In the genomic region with DNA sequence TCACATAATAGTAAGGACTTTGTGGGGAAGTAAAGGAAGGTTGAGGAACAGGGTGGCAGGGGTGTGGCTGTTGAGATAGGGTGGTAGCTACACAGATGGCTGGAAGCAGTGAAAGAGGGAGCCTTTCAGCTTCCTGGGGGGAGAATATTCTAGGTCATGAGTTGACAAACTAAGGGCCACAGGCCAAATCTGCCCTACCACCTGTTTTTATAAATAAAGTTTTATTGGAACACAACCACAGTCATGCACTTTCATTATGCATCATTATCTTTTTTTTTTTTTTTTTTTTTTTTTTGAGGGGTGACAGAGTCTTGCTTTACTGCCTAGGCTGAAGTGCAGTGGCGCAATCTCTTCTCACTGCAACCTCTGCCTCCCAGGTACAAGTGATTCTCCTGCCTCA, we compare ENCODE assay signal across 40 cellular contexts.
"Had no signal": no experiment of that assay in that cellular context is flagged by ENCODE, and none has a peak within 500 bp of the region (broad histone marks: within the 10 kb centered on the region; RNA-seq: fewer than 3 reads in every experiment).

No MANE protein-coding gene starts in this region.

- H3K4me3 ChIP-seq: adrenal gland, ascending aorta, body of pancreas, breast epithelium, cardiac muscle cell had no signal

- H3K27me3 ChIP-seq: adrenal gland, ascending aorta, body of pancreas, brain microvascular endothelial cell, breast epithelium, cardiac muscle cell had no signal

- H3K9me3 ChIP-seq: adrenal gland, ascending aorta, body of pancreas had no signal

- H3K9me3 Mint-ChIP-seq: activated naive CD4-positive, alpha-beta T cell treated with anti-CD3 and anti-CD28 coated beads, Interleukin-2, amount 50 U/mL, for 24 hours; activated naive CD8-positive, alpha-beta T cell treated with anti-CD3 and anti-CD28 coated beads for 36 hours; activated naive CD8-positive, alpha-beta T cell treated with anti-CD3 and anti-CD28 coated beads, Interleukin-2, amount 50 U/mL, for 24 hours; activated T-cell treated with anti-CD3 and anti-CD28 coated beads, Interleukin-2, amount 50 U/mL, for 24 hours; activated T-cell treated with anti-CD3 and anti-CD28 coated beads, Interleukin-2, amount 50 U/mL, for 4 hours; activated T-cell treated with anti-CD3 and anti-CD28 coated beads, Interleukin-2, amount 50 U/mL, for 72 hours; activated T-helper 1 cell treated with anti-CD3 and anti-CD28 coated beads, Interleukin-12 subunit alpha, Interleukin-12 subunit beta, Interleukin-2, Interleukin-4 antibody, amounts not matched to agents 30 ng/mL and 10 ng/mL and 1 ng/mL, durations not matched to agents 14 hours and 24 hours and 36 hours; activated T-helper 17 cell treated with anti-CD3 and anti-CD28 coated beads, Interleukin-2, amount 50 U/mL, for 72 hours; central memory CD8-positive, alpha-beta T cell had no signal

- H3K36me3 Mint-ChIP-seq: activated naive CD4-positive, alpha-beta T cell treated with anti-CD3 and anti-CD28 coated beads, Interleukin-2, amount 10 ng/mL, durations not matched to agents 7 days and 5 days; activated naive CD4-positive, alpha-beta T cell treated with anti-CD3 and anti-CD28 coated beads, Interleukin-2, amount 50 U/mL, for 24 hours; activated naive CD4-positive, alpha-beta T cell treated with anti-CD3 and anti-CD28 coated beads, Interleukin-2, amount 50 U/mL, for 72 hours; activated naive CD8-positive, alpha-beta T cell; activated naive CD8-positive, alpha-beta T cell treated with anti-CD3 and anti-CD28 coated beads for 36 hours; activated naive CD8-positive, alpha-beta T cell treated with anti-CD3 and anti-CD28 coated beads, Interleukin-2, amount 10 ng/mL, durations not matched to agents 7 days and 5 days; brain had no signal

- DNase-seq: activated effector memory CD4-positive, alpha-beta T cell treated with anti-CD3 and anti-CD28 coated beads, Interleukin-2, amount 50 U/mL, for 16 hours; activated effector memory CD4-positive, alpha-beta T cell treated with Interleukin-2 at 50 U/mL for 16 hours; activated gamma-delta T cell; activated gamma-delta T cell treated with Interleukin-2 at 50 U/mL for 16 hours; activated naive CD4-positive, alpha-beta T cell; activated naive CD4-positive, alpha-beta T cell treated with anti-CD3 and anti-CD28 coated beads for 36 hours; activated naive CD4-positive, alpha-beta T cell treated with anti-CD3 and anti-CD28 coated beads, Interleukin-2, amount 10 ng/mL, durations not matched to agents 7 days and 5 days; activated naive CD4-positive, alpha-beta T cell treated with anti-CD3 and anti-CD28 coated beads, Interleukin-2, amount 50 U/mL, for 16 hours; activated naive CD4-positive, alpha-beta T cell treated with Interleukin-2 at 50 U/mL for 16 hours; activated naive CD8-positive, alpha-beta T cell treated with anti-CD3 and anti-CD28 coated beads for 36 hours; activated naive CD8-positive, alpha-beta T cell treated with anti-CD3 and anti-CD28 coated beads, Interleukin-2, amount 10 ng/mL, durations not matched to agents 7 days and 5 days; activated naive CD8-positive, alpha-beta T cell treated with anti-CD3 and anti-CD28 coated beads, Interleukin-2, amount 50 U/mL, for 24 hours; activated T-cell treated with anti-CD3 and anti-CD28 coated beads, Interleukin-2, amount 50 U/mL, for 1 hour; activated T-cell treated with anti-CD3 and anti-CD28 coated beads, Interleukin-2, amount 50 U/mL, for 24 hours; activated T-cell treated with anti-CD3 and anti-CD28 coated beads, Interleukin-2, amount 50 U/mL, for 4 hours; activated T-cell treated with anti-CD3 and anti-CD28 coated beads, Interleukin-2, amount 50 U/mL, for 48 hours; activated T-cell treated with anti-CD3 and anti-CD28 coated beads, Interleukin-2, amount 50 U/mL, for 72 hours; adrenal gland; amniotic stem cell; amygdala; anterior cingulate cortex; aorta; body of pancreas; brain microvascular endothelial cell; caudate nucleus; central memory CD4-positive, alpha-beta T cell; cerebellar nuclear complex had no signal

- H3K4me3 Mint-ChIP-seq: activated naive CD4-positive, alpha-beta T cell treated with anti-CD3 and anti-CD28 coated beads for 36 hours; activated naive CD4-positive, alpha-beta T cell treated with anti-CD3 and anti-CD28 coated beads, Interleukin-2, amount 10 ng/mL, durations not matched to agents 7 days and 5 days; activated naive CD4-positive, alpha-beta T cell treated with anti-CD3 and anti-CD28 coated beads, Interleukin-2, amount 50 U/mL, for 24 hours; activated naive CD8-positive, alpha-beta T cell; activated naive CD8-positive, alpha-beta T cell treated with anti-CD3 and anti-CD28 coated beads for 36 hours; activated naive CD8-positive, alpha-beta T cell treated with anti-CD3 and anti-CD28 coated beads, Interleukin-2, amount 10 ng/mL, durations not matched to agents 7 days and 5 days; activated naive CD8-positive, alpha-beta T cell treated with anti-CD3 and anti-CD28 coated beads, Interleukin-2, amount 50 U/mL, for 24 hours; activated T-cell treated with anti-CD3 and anti-CD28 coated beads, Interleukin-2, amount 50 U/mL, for 24 hours; activated T-cell treated with anti-CD3 and anti-CD28 coated beads, Interleukin-2, amount 50 U/mL, for 4 hours; activated T-cell treated with anti-CD3 and anti-CD28 coated beads, Interleukin-2, amount 50 U/mL, for 72 hours; activated T-helper 1 cell treated with anti-CD3 and anti-CD28 coated beads, Interleukin-12 subunit alpha, Interleukin-12 subunit beta, Interleukin-2, Interleukin-4 antibody, amounts not matched to agents 30 ng/mL and 10 ng/mL and 1 ng/mL, durations not matched to agents 14 hours and 24 hours and 36 hours; activated T-helper 17 cell treated with anti-CD3 and anti-CD28 coated beads, Interleukin-2, amount 50 U/mL, for 72 hours; brain; central memory CD8-positive, alpha-beta T cell had no signal

- FAIRE-seq: astrocyte, bronchial epithelial cell had no signal

- H3K4me1 Mint-ChIP-seq: activated naive CD4-positive, alpha-beta T cell treated with anti-CD3 and anti-CD28 coated beads, Interleukin-2, amount 10 ng/mL, durations not matched to agents 7 days and 5 days; activated naive CD4-positive, alpha-beta T cell treated with anti-CD3 and anti-CD28 coated beads, Interleukin-2, amount 50 U/mL, for 24 hours; activated naive CD8-positive, alpha-beta T cell treated with anti-CD3 and anti-CD28 coated beads for 36 hours; activated naive CD8-positive, alpha-beta T cell treated with anti-CD3 and anti-CD28 coated beads, Interleukin-2, amount 10 ng/mL, durations not matched to agents 7 days and 5 days; activated naive CD8-positive, alpha-beta T cell treated with anti-CD3 and anti-CD28 coated beads, Interleukin-2, amount 50 U/mL, for 24 hours; activated T-helper 17 cell treated with anti-CD3 and anti-CD28 coated beads, Interleukin-2, amount 50 U/mL, for 72 hours; brain; central memory CD8-positive, alpha-beta T cell had no signal

- ATAC-seq: activated naive CD4-positive, alpha-beta T cell treated with anti-CD3 and anti-CD28 coated beads, Interleukin-2, amount 50 U/mL, for 72 hours; activated naive CD8-positive, alpha-beta T cell treated with anti-CD3 and anti-CD28 coated beads, Interleukin-2, amount 50 U/mL, for 24 hours; activated T-cell treated with anti-CD3 and anti-CD28 coated beads, Interleukin-2, amount 50 U/mL, for 4 hours; activated T-cell treated with anti-CD3 and anti-CD28 coated beads, Interleukin-2, amount 50 U/mL, for 72 hours; activated T-helper 17 cell treated with anti-CD3 and anti-CD28 coated beads, Interleukin-2, amount 50 U/mL, for 72 hours; body of pancreas had no signal

- H3K27ac Mint-ChIP-seq: activated naive CD4-positive, alpha-beta T cell treated with anti-CD3 and anti-CD28 coated beads for 36 hours; activated naive CD4-positive, alpha-beta T cell treated with anti-CD3 and anti-CD28 coated beads, Interleukin-2, amount 10 ng/mL, durations not matched to agents 7 days and 5 days; activated naive CD4-positive, alpha-beta T cell treated with anti-CD3 and anti-CD28 coated beads, Interleukin-2, amount 50 U/mL, for 24 hours; activated naive CD4-positive, alpha-beta T cell treated with anti-CD3 and anti-CD28 coated beads, Interleukin-2, amount 50 U/mL, for 72 hours; activated naive CD8-positive, alpha-beta T cell; activated naive CD8-positive, alpha-beta T cell treated with anti-CD3 and anti-CD28 coated beads for 36 hours; activated naive CD8-positive, alpha-beta T cell treated with anti-CD3 and anti-CD28 coated beads, Interleukin-2, amount 10 ng/mL, durations not matched to agents 7 days and 5 days; activated naive CD8-positive, alpha-beta T cell treated with anti-CD3 and anti-CD28 coated beads, Interleukin-2, amount 50 U/mL, for 24 hours; activated T-cell treated with anti-CD3 and anti-CD28 coated beads, Interleukin-2, amount 50 U/mL, for 24 hours; activated T-cell treated with anti-CD3 and anti-CD28 coated beads, Interleukin-2, amount 50 U/mL, for 72 hours; activated T-helper 1 cell treated with anti-CD3 and anti-CD28 coated beads, Interleukin-12 subunit alpha, Interleukin-12 subunit beta, Interleukin-2, Interleukin-4 antibody, amounts not matched to agents 30 ng/mL and 10 ng/mL and 1 ng/mL, durations not matched to agents 14 hours and 24 hours and 36 hours; activated T-helper 17 cell treated with anti-CD3 and anti-CD28 coated beads, Interleukin-2, amount 50 U/mL, for 72 hours; activated T-helper 2 cell treated with anti-CD3 and anti-CD28 coated beads, Interferon-gamma antibody, Interleukin-2, Interleukin-4, amounts not matched to agents 10 μg/mL and 5 μg/mL and 100 μg/mL, durations not matched to agents 14 hours and 24 hours and 36 hours; brain had no signal

- H3K4me1 ChIP-seq: adrenal gland, ascending aorta, body of pancreas, breast epithelium had no signal

- H3K27ac ChIP-seq: adrenal gland, ascending aorta, body of pancreas, brain microvascular endothelial cell, breast epithelium, cardiac muscle cell had no signal

- H3K27me3 Mint-ChIP-seq: activated naive CD8-positive, alpha-beta T cell had no signal

- H3K36me3 ChIP-seq: adrenal gland, ascending aorta, brain microvascular endothelial cell, breast epithelium, cardiac muscle cell had no signal
